Comparison of ENCODE assay signal across 9 cellular contexts in genomic region chr4:10123227-10124101, GRCh38. TPM values are rescaled to one million over a fixed set of nuclear protein-coding genes. Genes with fewer than 3 reads are reported as not detected.
DNase-seq lines count a peak whose midpoint lies in the region; ATAC-seq and TF ChIP-seq lines count a peak whose summit lies in the region.
"Had no signal": no experiment of that assay in that cellular context is flagged by ENCODE, and none has a peak within 500 bp of the region (broad histone marks: within the 10 kb centered on the region; RNA-seq: fewer than 3 reads in every experiment).

No MANE protein-coding gene starts in this region.

- H3K4me3 ChIP-seq in smooth muscle cell: no peak overlapping the region
- H3K4me3 ChIP-seq: adrenal gland had no signal

- H3K9ac ChIP-seq in smooth muscle cell (ENCODE audit: low read depth): no peak overlapping the region

- H4K20me1 ChIP-seq in smooth muscle cell (ENCODE audit: low read depth): no peaks in the 10 kb centered on the region

- no peak overlapping the region for H3K4me2 ChIP-seq in smooth muscle cell

- H3K27me3 Mint-ChIP-seq in activated naive CD8-positive, alpha-beta T cell treated with anti-CD3 and anti-CD28 coated beads for 36 hours: no peaks in the 10 kb centered on the region

- no peak for ATAC-seq in GM18858 (IDR thresholded peaks at IDR 0.05; ENCODE audit: unreplicated experiment)

- H3K9me3 Mint-ChIP-seq in activated naive CD8-positive, alpha-beta T cell treated with anti-CD3 and anti-CD28 coated beads for 36 hours: no peaks in the 10 kb centered on the region

- H3K27ac ChIP-seq in smooth muscle cell (ENCODE audit: low read depth): no peak overlapping the region

- H3K4me1 Mint-ChIP-seq in activated naive CD8-positive, alpha-beta T cell treated with anti-CD3 and anti-CD28 coated beads for 36 hours: peaks cover 60% of the 10 kb centered on the region

- TF ChIP-seq CTCF in smooth muscle cell (IDR thresholded peaks at IDR 0.05; ENCODE audit: borderline replicate concordance, insufficient read depth, poor library complexity, severe bottlenecking): no peak

- H3K27me3 ChIP-seq in smooth muscle cell (ENCODE audit: low read depth): no peaks in the 10 kb centered on the region
- H3K27me3 ChIP-seq: adrenal gland had no signal

- H3K36me3 ChIP-seq in smooth muscle cell (ENCODE audit: low read depth): no peaks in the 10 kb centered on the region
- H3K36me3 ChIP-seq: adrenal gland had no signal

- no peak overlapping the region for H2AFZ ChIP-seq in smooth muscle cell (ENCODE audit: low read depth)

- no peaks in the 10 kb centered on the region for H3K9me3 ChIP-seq in smooth muscle cell (replicated peaks; ENCODE audit: low read depth)
- H3K9me3 ChIP-seq: adrenal gland had no signal

- peak; percentile 49 for DNase-seq in stimulated activated CD4-positive, alpha-beta T cell treated with anti-CD3 and anti-CD28 coated beads, Interleukin-15, amount 100 ng/mL, for 24 hours
- DNase-seq in stimulated activated CD4-positive, alpha-beta T cell treated with anti-CD3 and anti-CD28 coated beads, Interleukin-2, amount 100 ng/mL, for 48 hours: no peak
- peak; percentile 33 for DNase-seq in activated naive CD8-positive, alpha-beta T cell treated with anti-CD3 and anti-CD28 coated beads for 36 hours
- DNase-seq in kidney tubule cell (ENCODE audit: low spot score) (peak; percentile 93), NCI-H2107 (lab: John Stamatoyannopoulos, UW) (no peak), smooth muscle cell (lab: John Stamatoyannopoulos, UW; ENCODE audit: unreplicated experiment) (no peak), NK-92 (lab: John Stamatoyannopoulos, UW; ENCODE audit: unreplicated experiment) (no peak)

- H3K4me3 Mint-ChIP-seq in activated naive CD8-positive, alpha-beta T cell treated with anti-CD3 and anti-CD28 coated beads for 36 hours: peak overlapping the region; percentile 19

- no peaks in the 10 kb centered on the region for H3F3A ChIP-seq in smooth muscle cell (ENCODE audit: low read depth)

- peak overlapping the region; percentile 75 for H3K27ac Mint-ChIP-seq in activated naive CD8-positive, alpha-beta T cell treated with anti-CD3 and anti-CD28 coated beads for 36 hours

- H3K4me1 ChIP-seq in smooth muscle cell (ENCODE audit: low read depth): peaks cover 3% of the 10 kb centered on the region
- H3K4me1 ChIP-seq: adrenal gland had no signal

- no peaks in the 10 kb centered on the region for H3K36me3 Mint-ChIP-seq in activated naive CD8-positive, alpha-beta T cell treated with anti-CD3 and anti-CD28 coated beads for 36 hours

- 78% methylated on average over 12 of the region's 12 CpGs for WGBS in smooth muscle cell (ENCODE audit: low lambda C conversion rate)

- H3K79me2 ChIP-seq in smooth muscle cell (ENCODE audit: low read depth): no peaks in the 10 kb centered on the region

RNA-seq across cellular contexts. Expression of gene WDR1, which starts 6.9 kb away (rescaled TPM):
- total RNA-seq in activated naive CD8-positive, alpha-beta T cell treated with anti-CD3 and anti-CD28 coated beads for 36 hours: 100 to 1,000 TPM; 372 to 385 TPM
- 224 and 259 TPM in 2 replicates for total RNA-seq in smooth muscle cell
- 273 and 283 TPM in 2 replicates for polyA plus RNA-seq in smooth muscle cell

Comparison
In these comparisons a context has a peak if more than half of its experiments do, and no peak if none do; other contexts are left out.
1. DNase-seq: peak in stimulated activated CD4-positive, alpha-beta T cell treated with anti-CD3 and anti-CD28 coated beads, Interleukin-15, amount 100 ng/mL, for 24 hours (single experiment), activated naive CD8-positive, alpha-beta T cell treated with anti-CD3 and anti-CD28 coated beads for 36 hours (single experiment) and kidney tubule cell (single experiment); none in stimulated activated CD4-positive, alpha-beta T cell treated with anti-CD3 and anti-CD28 coated beads, Interleukin-2, amount 100 ng/mL, for 48 hours (0 of 2), NCI-H2107 (single experiment), smooth muscle cell (single experiment) and NK-92 (single experiment).